ENCODE assay signal across 27 cellular contexts in genomic region chr2:121906170-121906569, GRCh38.
"Had no signal": no experiment of that assay in that cellular context is flagged by ENCODE, and none has a peak within 500 bp of the region (broad histone marks: within the 10 kb centered on the region; RNA-seq: fewer than 3 reads in every experiment).

No MANE protein-coding gene starts in this region.

- H3K4me1 Mint-ChIP-seq: activated CD4-positive, alpha-beta T cell treated with anti-CD3 and anti-CD28 coated beads for 36 hours; activated CD4-positive, alpha-beta T cell treated with anti-CD3 and anti-CD28 coated beads, Interleukin-2, amount 10 ng/mL, durations not matched to agents 24 days and 14 days; activated naive CD4-positive, alpha-beta T cell treated with anti-CD3 and anti-CD28 coated beads, Interleukin-2, amount 10 ng/mL, durations not matched to agents 7 days and 5 days; activated naive CD8-positive, alpha-beta T cell treated with anti-CD3 and anti-CD28 coated beads, Interleukin-2, amount 10 ng/mL, durations not matched to agents 7 days and 5 days; central memory CD8-positive, alpha-beta T cell had no signal

- DNase-seq: activated CD4-positive, alpha-beta memory T cell treated with anti-CD3 and anti-CD28 coated beads for 36 hours; activated CD4-positive, alpha-beta T cell treated with anti-CD3 and anti-CD28 coated beads for 36 hours; activated CD4-positive, alpha-beta T cell treated with anti-CD3 and anti-CD28 coated beads, Interleukin-2, amount 10 ng/mL, durations not matched to agents 24 days and 14 days; activated CD4-positive, CD25-positive, alpha-beta regulatory T cell; activated CD4-positive, CD25-positive, alpha-beta regulatory T cell treated with anti-CD3 and anti-CD28 coated beads, Interleukin-2, amount 50 U/mL, for 72 hours; activated CD8-positive, alpha-beta memory T cell treated with anti-CD3 and anti-CD28 coated beads, Interleukin-2, amount 50 U/mL, for 48 hours; activated gamma-delta T cell; activated naive CD4-positive, alpha-beta T cell; activated naive CD4-positive, alpha-beta T cell treated with anti-CD3 and anti-CD28 coated beads, Interleukin-2, amount 10 ng/mL, durations not matched to agents 7 days and 5 days; activated naive CD8-positive, alpha-beta T cell treated with anti-CD3 and anti-CD28 coated beads, Interleukin-2, amount 10 ng/mL, durations not matched to agents 7 days and 5 days; activated T-cell treated with anti-CD3 and anti-CD28 coated beads for 4 hours; activated T-cell treated with anti-CD3 and anti-CD28 coated beads, Interleukin-2, amount 50 U/mL, for 24 hours; activated T-cell treated with anti-CD3 and anti-CD28 coated beads, Interleukin-2, amount 50 U/mL, for 72 hours; dorsolateral prefrontal cortex; effector memory CD4-positive, alpha-beta T cell; endodermal cell; foreskin fibroblast; T-helper 2 cell had no signal

- H3K9me3 Mint-ChIP-seq: activated CD4-positive, alpha-beta memory T cell treated with anti-CD3 and anti-CD28 coated beads for 36 hours; activated CD4-positive, alpha-beta T cell treated with anti-CD3 and anti-CD28 coated beads, Interleukin-2, amount 10 ng/mL, durations not matched to agents 24 days and 14 days; activated naive CD4-positive, alpha-beta T cell treated with anti-CD3 and anti-CD28 coated beads, Interleukin-2, amount 10 ng/mL, durations not matched to agents 7 days and 5 days; activated naive CD4-positive, alpha-beta T cell treated with anti-CD3 and anti-CD28 coated beads, Interleukin-2, amount 50 U/mL, for 72 hours; activated naive CD8-positive, alpha-beta T cell treated with anti-CD3 and anti-CD28 coated beads, Interleukin-2, amount 10 ng/mL, durations not matched to agents 7 days and 5 days; activated T-cell treated with anti-CD3 and anti-CD28 coated beads, Interleukin-2, amount 50 U/mL, for 24 hours; activated T-cell treated with anti-CD3 and anti-CD28 coated beads, Interleukin-2, amount 50 U/mL, for 72 hours; central memory CD8-positive, alpha-beta T cell; dendritic cell treated with granulocyte-macrophage colony-stimulating factor and Interleukin-4, amounts not matched to agents 40 ng/mL and 50 ng/mL, for 4 days; endodermal cell had no signal

- H3K27ac ChIP-seq: ascending aorta, breast epithelium, cardiac muscle cell, dorsolateral prefrontal cortex had no signal

- H3K36me3 ChIP-seq: ascending aorta, breast epithelium, cardiac muscle cell had no signal

- H3K4me3 ChIP-seq: ascending aorta, breast epithelium, cardiac muscle cell, coronary artery, dorsolateral prefrontal cortex had no signal

- H3K27me3 ChIP-seq: ascending aorta, cardiac muscle cell had no signal

- H3K27me3 Mint-ChIP-seq: activated CD4-positive, alpha-beta memory T cell treated with anti-CD3 and anti-CD28 coated beads for 36 hours; activated CD4-positive, alpha-beta T cell treated with anti-CD3 and anti-CD28 coated beads for 36 hours; activated CD4-positive, alpha-beta T cell treated with anti-CD3 and anti-CD28 coated beads, Interleukin-2, amount 10 ng/mL, durations not matched to agents 24 days and 14 days; activated naive CD4-positive, alpha-beta T cell treated with anti-CD3 and anti-CD28 coated beads, Interleukin-2, amount 10 ng/mL, durations not matched to agents 7 days and 5 days; activated naive CD8-positive, alpha-beta T cell treated with anti-CD3 and anti-CD28 coated beads, Interleukin-2, amount 10 ng/mL, durations not matched to agents 7 days and 5 days; activated T-cell treated with anti-CD3 and anti-CD28 coated beads, Interleukin-2, amount 50 U/mL, for 24 hours; dendritic cell treated with granulocyte-macrophage colony-stimulating factor and Interleukin-4, amounts not matched to agents 40 ng/mL and 50 ng/mL, for 4 days had no signal

- H3K36me3 Mint-ChIP-seq: activated CD4-positive, alpha-beta memory T cell treated with anti-CD3 and anti-CD28 coated beads for 36 hours; activated naive CD4-positive, alpha-beta T cell treated with anti-CD3 and anti-CD28 coated beads, Interleukin-2, amount 10 ng/mL, durations not matched to agents 7 days and 5 days; activated naive CD4-positive, alpha-beta T cell treated with anti-CD3 and anti-CD28 coated beads, Interleukin-2, amount 50 U/mL, for 72 hours; activated naive CD8-positive, alpha-beta T cell treated with anti-CD3 and anti-CD28 coated beads, Interleukin-2, amount 10 ng/mL, durations not matched to agents 7 days and 5 days; brain had no signal

- H3K4me1 ChIP-seq: ascending aorta, breast epithelium had no signal

- ATAC-seq: activated CD4-positive, alpha-beta T cell treated with anti-CD3 and anti-CD28 coated beads for 36 hours; activated naive CD4-positive, alpha-beta T cell treated with anti-CD3 and anti-CD28 coated beads, Interleukin-2, amount 50 U/mL, for 72 hours; activated T-cell treated with anti-CD3 and anti-CD28 coated beads, Interleukin-2, amount 50 U/mL, for 72 hours; esophagus mucosa had no signal

- H3K27ac Mint-ChIP-seq: activated CD4-positive, alpha-beta memory T cell treated with anti-CD3 and anti-CD28 coated beads for 36 hours; activated CD4-positive, alpha-beta T cell treated with anti-CD3 and anti-CD28 coated beads for 36 hours; activated CD4-positive, alpha-beta T cell treated with anti-CD3 and anti-CD28 coated beads, Interleukin-2, amount 10 ng/mL, durations not matched to agents 24 days and 14 days; activated naive CD4-positive, alpha-beta T cell treated with anti-CD3 and anti-CD28 coated beads, Interleukin-2, amount 10 ng/mL, durations not matched to agents 7 days and 5 days; activated naive CD4-positive, alpha-beta T cell treated with anti-CD3 and anti-CD28 coated beads, Interleukin-2, amount 50 U/mL, for 72 hours; activated naive CD8-positive, alpha-beta T cell treated with anti-CD3 and anti-CD28 coated beads, Interleukin-2, amount 10 ng/mL, durations not matched to agents 7 days and 5 days; activated T-cell treated with anti-CD3 and anti-CD28 coated beads, Interleukin-2, amount 50 U/mL, for 24 hours; activated T-cell treated with anti-CD3 and anti-CD28 coated beads, Interleukin-2, amount 50 U/mL, for 72 hours; brain; dendritic cell treated with granulocyte-macrophage colony-stimulating factor and Interleukin-4, amounts not matched to agents 40 ng/mL and 50 ng/mL, for 4 days; endodermal cell had no signal

- H3K4me3 Mint-ChIP-seq: activated CD4-positive, alpha-beta memory T cell treated with anti-CD3 and anti-CD28 coated beads for 36 hours; activated CD4-positive, alpha-beta T cell treated with anti-CD3 and anti-CD28 coated beads for 36 hours; activated CD4-positive, alpha-beta T cell treated with anti-CD3 and anti-CD28 coated beads, Interleukin-2, amount 10 ng/mL, durations not matched to agents 24 days and 14 days; activated naive CD4-positive, alpha-beta T cell treated with anti-CD3 and anti-CD28 coated beads, Interleukin-2, amount 10 ng/mL, durations not matched to agents 7 days and 5 days; activated naive CD8-positive, alpha-beta T cell treated with anti-CD3 and anti-CD28 coated beads, Interleukin-2, amount 10 ng/mL, durations not matched to agents 7 days and 5 days; activated T-cell treated with anti-CD3 and anti-CD28 coated beads, Interleukin-2, amount 50 U/mL, for 24 hours; activated T-cell treated with anti-CD3 and anti-CD28 coated beads, Interleukin-2, amount 50 U/mL, for 72 hours; brain; central memory CD8-positive, alpha-beta T cell; dendritic cell treated with granulocyte-macrophage colony-stimulating factor and Interleukin-4, amounts not matched to agents 40 ng/mL and 50 ng/mL, for 4 days; endodermal cell had no signal

- H3K9me3 ChIP-seq: ascending aorta had no signal
